In genomic region chr7:13262929-13263530, GRCh38 we compare ENCODE assay signal across 7 cellular contexts.
DNase-seq lines count a peak whose midpoint lies in the region; ATAC-seq and TF ChIP-seq lines count a peak whose summit lies in the region.

No MANE protein-coding gene starts in this region.

- no peak overlapping the region for H3K9ac ChIP-seq in neural progenitor cell

- no peaks in the 10 kb centered on the region for H4K20me1 ChIP-seq in neural progenitor cell (ENCODE audit: low read depth)

- H3F3A ChIP-seq in neural progenitor cell (ENCODE audit: low read depth), result no peaks in the 10 kb centered on the region

- no peaks in the 10 kb centered on the region for H3K36me3 Mint-ChIP-seq in neural progenitor cell

- peaks cover 19% of the 10 kb centered on the region for H3K4me1 Mint-ChIP-seq in neural progenitor cell

- no peak overlapping the region for H3K27ac Mint-ChIP-seq in neural progenitor cell

- no peak overlapping the region for H3K4me2 ChIP-seq in neural progenitor cell

- H3K4me3 Mint-ChIP-seq in neural progenitor cell, result no peak overlapping the region

- H3K4me1 ChIP-seq in Peyer's patch (no peaks in the 10 kb centered on the region), neural progenitor cell (no peaks in the 10 kb centered on the region)

- no peaks in the 10 kb centered on the region for H3K9me3 Mint-ChIP-seq in neural progenitor cell

- H3K27me3 ChIP-seq in Peyer's patch (no peaks in the 10 kb centered on the region), neural progenitor cell (no peaks in the 10 kb centered on the region)

- TF ChIP-seq CTCF in Peyer's patch (IDR thresholded peaks at IDR 0.05) (peak in 5 of 6 experiments; percentile 18 to 80 (median 70)), neural progenitor cell (IDR thresholded peaks at IDR 0.05) (peak; percentile 73)

- no peak overlapping the region for H2AFZ ChIP-seq in neural progenitor cell (replicated peaks)

- no peaks in the 10 kb centered on the region for H3K36me3 ChIP-seq in Peyer's patch
- H3K36me3 ChIP-seq in neural progenitor cell, result no peaks in the 10 kb centered on the region

- peaks cover 3% of the 10 kb centered on the region for H3K27me3 Mint-ChIP-seq in neural progenitor cell (ENCODE audit: insufficient read depth, low read depth)

- peak; percentile 59 for ATAC-seq in HG03565 (IDR thresholded peaks at IDR 0.05; ENCODE audit: unreplicated experiment)
- ATAC-seq in activated CD4-positive, CD25-positive, alpha-beta regulatory T cell treated with anti-CD3 and anti-CD28 coated beads, Interleukin-2, amount 50 U/mL, for 24 hours, result no peak

- H3K4me3 ChIP-seq in Peyer's patch (no peak overlapping the region), neural progenitor cell (no peak overlapping the region)

- no peaks in the 10 kb centered on the region for H3K79me2 ChIP-seq in neural progenitor cell (ENCODE audit: low read depth)

- H3K27ac ChIP-seq in Peyer's patch, result no peak overlapping the region
- H3K27ac ChIP-seq in neural progenitor cell, result no peak overlapping the region

- no peaks in the 10 kb centered on the region for H3K9me3 ChIP-seq in Peyer's patch
- H3K9me3 ChIP-seq in neural progenitor cell (ENCODE audit: low read depth), result no peaks in the 10 kb centered on the region

- TF ChIP-seq POLR2A in Peyer's patch (IDR thresholded peaks at IDR 0.05) (no peak), erythroblast (IDR thresholded peaks at IDR 0.05; ENCODE audit: low read length) (no peak)

- peak; percentile 27 for DNase-seq in GM04504 (ENCODE audit: low read depth)
- no peak for DNase-seq in Peyer's patch
- DNase-seq in erythroblast (lab: John Stamatoyannopoulos, UW), result peak; percentile 49 to 73
- peak; percentile 40 for DNase-seq in neural progenitor cell (ENCODE audit: low spot score)
- DNase-seq in stimulated activated CD4-positive, alpha-beta T cell treated with anti-CD3 and anti-CD28 coated beads, Interleukin-2, amount 100 ng/mL, for 48 hours, result no peak

Comparison
In these comparisons a context has a peak if more than half of its experiments do, and no peak if none do; other contexts are left out.
1. DNase-seq: peak in GM04504 (single experiment), erythroblast (2 of 2) and neural progenitor cell (single experiment); none in Peyer's patch (0 of 3) and stimulated activated CD4-positive, alpha-beta T cell treated with anti-CD3 and anti-CD28 coated beads, Interleukin-2, amount 100 ng/mL, for 48 hours (0 of 2).